Comparison of ENCODE assay signal across 14 cellular contexts in genomic region chr16:782766-783403, GRCh38. TPM values are rescaled to one million over a fixed set of nuclear protein-coding genes. Genes with fewer than 3 reads are reported as not detected.
A peak's percentile ranks its signal among the peaks of the same experiment; 100 is the strongest.
DNase-seq lines count a peak whose midpoint lies in the region; ATAC-seq and TF ChIP-seq lines count a peak whose summit lies in the region.
"Had no signal": no experiment of that assay in that cellular context is flagged by ENCODE, and none has a peak within 500 bp of the region (broad histone marks: within the 10 kb centered on the region; RNA-seq: fewer than 3 reads in every experiment).

No MANE protein-coding gene starts in this region.

- no peak overlapping the region for H3K27ac Mint-ChIP-seq in T-helper 17 cell
- H3K27ac Mint-ChIP-seq: activated naive CD8-positive, alpha-beta T cell treated with anti-CD3 and anti-CD28 coated beads for 36 hours; T-helper 1 cell treated with Interleukin-12 subunit alpha and Interleukin-12 subunit beta and Interleukin-4 antibody, amounts not matched to agents 30 μg/mL and 1 μg/mL, for 36 hours had no signal

- H3K27ac ChIP-seq in RWPE1 = peak overlapping the region; percentile 76
- H3K27ac ChIP-seq: left lung had no signal

- DNase-seq in DMS153 treated with DMSO at 0.1 percent for 48 hours (lab: John Stamatoyannopoulos, UW; ENCODE audit: unreplicated experiment) (peak; percentile 76), NCI-H1105 (lab: John Stamatoyannopoulos, UW) (peak; percentile 60), RWPE1 (ENCODE audit: low spot score) (peak; percentile 47), left colon (no peak), T-helper 17 cell (no peak)
- DNase-seq in stimulated activated CD4-positive, alpha-beta T cell treated with anti-CD3 and anti-CD28 coated beads, Interleukin-4, amount 100 ng/mL, for 4 hours = no peak
- DNase-seq: activated CD4-positive, CD25-positive, alpha-beta regulatory T cell treated with anti-CD3 and anti-CD28 coated beads, Interleukin-2, amount 50 U/mL, for 72 hours; activated naive CD8-positive, alpha-beta T cell treated with anti-CD3 and anti-CD28 coated beads for 36 hours; hypothalamus; left lung had no signal

- CTCF ChIA-PET in RWPE1 (lab: Yijun Ruan, JAX) = interaction anchor here (0.7 kb wide), 1 partner anchor 1201 kb away, joined by 3 read pairs; the partner anchor contains the start of gene GFER

- peak; percentile 8 for ATAC-seq in left colon
- ATAC-seq in T-helper 17 cell = no peak
- ATAC-seq in GM18873 (IDR thresholded peaks at IDR 0.05; ENCODE audit: low FRiP score, unreplicated experiment) = no peak
- ATAC-seq: left lung, Panc1 had no signal

- intact Hi-C loops in left colon (cut with DNase I, micrococcal nuclease) = no loop called here

- H3K36me3 Mint-ChIP-seq in T-helper 17 cell (ENCODE audit: low read depth) = no peaks in the 10 kb centered on the region

- H3K4me3 Mint-ChIP-seq in T-helper 17 cell = no peak overlapping the region
- H3K4me3 Mint-ChIP-seq: activated naive CD8-positive, alpha-beta T cell treated with anti-CD3 and anti-CD28 coated beads for 36 hours; T-helper 1 cell treated with Interleukin-12 subunit alpha and Interleukin-12 subunit beta and Interleukin-4 antibody, amounts not matched to agents 30 μg/mL and 1 μg/mL, for 36 hours had no signal

- no peaks in the 10 kb centered on the region for H3K9me3 ChIP-seq in T-helper 17 cell (ENCODE audit: control insufficient read depth, low read length, poor library complexity, severe bottlenecking)
- H3K9me3 ChIP-seq: left lung had no signal

- TF ChIP-seq CTCF in RWPE1 (conservative IDR thresholded peaks at IDR 0.05; ENCODE audit: low read depth) = no peak

- no peaks in the 10 kb centered on the region for H3K27me3 Mint-ChIP-seq in T-helper 17 cell

- POLR2A ChIA-PET in RWPE1 (lab: Yijun Ruan, JAX; ENCODE audit: low non-redundant PET) = no interaction called here

- peaks cover 8% of the 10 kb centered on the region for H3K4me1 Mint-ChIP-seq in T-helper 17 cell

RNA-seq across cellular contexts. Expression of gene RPUSD1, which starts 5.3 kb away (rescaled TPM):
- 10 to 100 TPM; 21.3 to 24.1 TPM for total RNA-seq in left colon
- 10 to 100 TPM; 14.9 to 17.1 TPM for total RNA-seq in T-helper 17 cell

RNA-seq across cellular contexts. Expression of gene CHTF18, which starts 5.5 kb away (rescaled TPM):
- 10 to 100 TPM in 1 of 2 donors, 1 to 10 TPM in 1; 9.5 to 20.3 TPM for total RNA-seq in left colon
- 10 to 100 TPM; 21.1 to 22.4 TPM for total RNA-seq in T-helper 17 cell

RNA-seq across cellular contexts. Expression of gene GNG13, which starts 17.6 kb away (rescaled TPM):
- total RNA-seq in left colon (under 1 TPM; 0.40 to 0.53 TPM), T-helper 17 cell (not detected)
- total RNA-seq: activated naive CD8-positive, alpha-beta T cell treated with anti-CD3 and anti-CD28 coated beads for 36 hours; left lung; NCI-H460 had no signal

RNA-seq across cellular contexts. Expression of gene MSLN, which starts 22.4 kb away (rescaled TPM):
- 1 to 10 TPM; 6.4 to 7.0 TPM for total RNA-seq in left colon
- total RNA-seq in T-helper 17 cell = not detected
- total RNA-seq: activated naive CD8-positive, alpha-beta T cell treated with anti-CD3 and anti-CD28 coated beads for 36 hours had no signal

RNA-seq across cellular contexts. Expression of gene CIAO3, which starts 42.1 kb away (rescaled TPM):
- total RNA-seq in left colon = 10 to 100 TPM; 36.0 to 50.2 TPM
- 10 to 100 TPM; 33.7 to 33.8 TPM for total RNA-seq in T-helper 17 cell

Comparison
In these comparisons a context has a peak if more than half of its experiments do, and no peak if none do; other contexts are left out.
1. DNase-seq: peak in DMS153 treated with DMSO at 0.1 percent for 48 hours (single experiment), NCI-H1105 (single experiment) and RWPE1 (single experiment); none in left colon (0 of 2), stimulated activated CD4-positive, alpha-beta T cell treated with anti-CD3 and anti-CD28 coated beads, Interleukin-4, amount 100 ng/mL, for 4 hours (0 of 2) and T-helper 17 cell (0 of 3).